In the genomic region with DNA sequence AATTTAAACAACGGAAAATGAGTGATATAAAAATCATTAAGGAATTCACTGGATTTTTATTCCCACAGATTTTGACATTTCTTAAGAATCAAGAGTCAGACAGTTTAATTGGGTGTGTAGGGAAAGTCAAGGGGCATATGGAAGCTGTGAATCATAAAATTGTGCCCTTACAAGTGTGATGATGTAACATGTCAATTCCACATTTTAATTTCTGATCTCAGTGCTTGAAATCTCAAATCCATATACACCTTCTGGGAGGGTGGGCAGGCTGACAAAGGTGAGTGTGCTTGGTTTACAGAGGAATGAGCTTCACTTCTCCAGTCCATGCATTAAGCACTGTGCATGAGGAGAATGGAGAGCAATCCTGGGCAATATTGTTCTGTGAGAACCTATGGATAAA, we compare ENCODE assay signal across 18 cellular contexts. TPM values are rescaled to one million over a fixed set of nuclear protein-coding genes. Genes with fewer than 3 reads are reported as not detected.
"Had no signal": no experiment of that assay in that cellular context is flagged by ENCODE, and none has a peak within 500 bp of the region (broad histone marks: within the 10 kb centered on the region; RNA-seq: fewer than 3 reads in every experiment).

No MANE protein-coding gene starts in this region.

- H3K36me3 Mint-ChIP-seq: neural progenitor cell had no signal

- H3K4me1 Mint-ChIP-seq: activated CD4-positive, alpha-beta T cell treated with anti-CD3 and anti-CD28 coated beads, Interleukin-2, amount 10 ng/mL, durations not matched to agents 7 days and 5 days had no signal

- H3K4me2 ChIP-seq: neural progenitor cell had no signal

- H3K27ac ChIP-seq: neural progenitor cell, upper lobe of right lung had no signal

- H3K27ac Mint-ChIP-seq: activated CD4-positive, alpha-beta T cell treated with anti-CD3 and anti-CD28 coated beads, Interleukin-2, amount 10 ng/mL, durations not matched to agents 7 days and 5 days; activated T-helper 2 cell treated with anti-CD3 and anti-CD28 coated beads, Interferon-gamma antibody, Interleukin-2, Interleukin-4, amounts not matched to agents 10 μg/mL and 5 μg/mL and 100 μg/mL, durations not matched to agents 14 hours and 24 hours and 36 hours; neural progenitor cell had no signal

- DNase-seq: activated CD4-positive, alpha-beta T cell treated with anti-CD3 and anti-CD28 coated beads, Interleukin-2, amount 10 ng/mL, durations not matched to agents 7 days and 5 days; activated CD4-positive, CD25-positive, alpha-beta regulatory T cell; activated naive CD4-positive, alpha-beta T cell treated with anti-CD3 and anti-CD28 coated beads, Interleukin-2, amount 50 U/mL, for 16 hours; cortex of kidney; effector CD8-positive, alpha-beta T cell; glutamatergic neuron; posterior cingulate gyrus; stimulated activated CD4-positive, alpha-beta T cell treated with anti-CD3 and anti-CD28 coated beads, Interleukin-12 subunit alpha, Interleukin-12 subunit beta, amount 100 ng/mL, for 4 hours; stimulated activated naive CD4-positive, alpha-beta T cell; upper lobe of right lung had no signal

- H3K27me3 ChIP-seq: neural progenitor cell, upper lobe of right lung had no signal

- H3K9me3 ChIP-seq: upper lobe of right lung had no signal

- H3K9ac ChIP-seq: neural progenitor cell had no signal

- H2AFZ ChIP-seq: neural progenitor cell had no signal

- H3K9me3 Mint-ChIP-seq: activated CD4-positive, alpha-beta T cell treated with anti-CD3 and anti-CD28 coated beads, Interleukin-2, amount 10 ng/mL, durations not matched to agents 7 days and 5 days; activated T-helper 2 cell treated with anti-CD3 and anti-CD28 coated beads, Interferon-gamma antibody, Interleukin-2, Interleukin-4, amounts not matched to agents 10 μg/mL and 5 μg/mL and 100 μg/mL, durations not matched to agents 14 hours and 24 hours and 36 hours; central memory CD8-positive, alpha-beta T cell; neural progenitor cell had no signal

- H3K4me3 Mint-ChIP-seq: activated CD4-positive, alpha-beta T cell treated with anti-CD3 and anti-CD28 coated beads, Interleukin-2, amount 10 ng/mL, durations not matched to agents 7 days and 5 days; central memory CD8-positive, alpha-beta T cell; neural progenitor cell had no signal

- H3K36me3 ChIP-seq: neural progenitor cell, upper lobe of right lung had no signal

- H3K4me3 ChIP-seq: neural progenitor cell, upper lobe of right lung had no signal

RNA-seq across cellular contexts. Expression of a gene that starts 1.0 kb away (rescaled TPM):
- total RNA-seq: activated CD4-positive, alpha-beta T cell treated with anti-CD3 and anti-CD28 coated beads, Interleukin-2, amount 10 ng/mL, durations not matched to agents 7 days and 5 days; activated CD8-positive, alpha-beta memory T cell treated with anti-CD3 and anti-CD28 coated beads for 36 hours; activated T-helper 2 cell treated with anti-CD3 and anti-CD28 coated beads, Interferon-gamma antibody, Interleukin-2, Interleukin-4, amounts not matched to agents 10 μg/mL and 5 μg/mL and 100 μg/mL, durations not matched to agents 14 hours and 24 hours and 36 hours; fibroblast of villous mesenchyme; left lobe of liver; right cardiac atrium; T-helper 2 cell treated with Interferon-gamma antibody and Interleukin-4, amounts not matched to agents 100 ng/mL and 5 ng/mL, for 36 hours had no signal
- polyA plus RNA-seq: right cardiac atrium had no signal

RNA-seq across cellular contexts. Expression of a gene that starts 20.5 kb away (rescaled TPM):
- total RNA-seq: activated CD4-positive, alpha-beta T cell treated with anti-CD3 and anti-CD28 coated beads, Interleukin-2, amount 10 ng/mL, durations not matched to agents 7 days and 5 days; activated CD8-positive, alpha-beta memory T cell treated with anti-CD3 and anti-CD28 coated beads for 36 hours; activated T-helper 2 cell treated with anti-CD3 and anti-CD28 coated beads, Interferon-gamma antibody, Interleukin-2, Interleukin-4, amounts not matched to agents 10 μg/mL and 5 μg/mL and 100 μg/mL, durations not matched to agents 14 hours and 24 hours and 36 hours; fibroblast of villous mesenchyme; left lobe of liver; right cardiac atrium; T-helper 2 cell treated with Interferon-gamma antibody and Interleukin-4, amounts not matched to agents 100 ng/mL and 5 ng/mL, for 36 hours; upper lobe of right lung had no signal
- polyA plus RNA-seq: right cardiac atrium had no signal

RNA-seq across cellular contexts. Expression of a gene that starts 26.1 kb away (rescaled TPM):
- total RNA-seq: activated CD4-positive, alpha-beta T cell treated with anti-CD3 and anti-CD28 coated beads, Interleukin-2, amount 10 ng/mL, durations not matched to agents 7 days and 5 days; activated CD8-positive, alpha-beta memory T cell treated with anti-CD3 and anti-CD28 coated beads for 36 hours; activated T-helper 2 cell treated with anti-CD3 and anti-CD28 coated beads, Interferon-gamma antibody, Interleukin-2, Interleukin-4, amounts not matched to agents 10 μg/mL and 5 μg/mL and 100 μg/mL, durations not matched to agents 14 hours and 24 hours and 36 hours; left lobe of liver; right cardiac atrium; T-helper 2 cell treated with Interferon-gamma antibody and Interleukin-4, amounts not matched to agents 100 ng/mL and 5 ng/mL, for 36 hours had no signal

RNA-seq across cellular contexts. Expression of a gene that starts 42.2 kb away (rescaled TPM):
- total RNA-seq: activated CD4-positive, alpha-beta T cell treated with anti-CD3 and anti-CD28 coated beads, Interleukin-2, amount 10 ng/mL, durations not matched to agents 7 days and 5 days; activated CD8-positive, alpha-beta memory T cell treated with anti-CD3 and anti-CD28 coated beads for 36 hours; activated T-helper 2 cell treated with anti-CD3 and anti-CD28 coated beads, Interferon-gamma antibody, Interleukin-2, Interleukin-4, amounts not matched to agents 10 μg/mL and 5 μg/mL and 100 μg/mL, durations not matched to agents 14 hours and 24 hours and 36 hours; fibroblast of villous mesenchyme; left lobe of liver; right cardiac atrium; T-helper 2 cell treated with Interferon-gamma antibody and Interleukin-4, amounts not matched to agents 100 ng/mL and 5 ng/mL, for 36 hours; upper lobe of right lung had no signal
- polyA plus RNA-seq: right cardiac atrium had no signal

RNA-seq across cellular contexts. Expression of a gene that starts 58.8 kb away (rescaled TPM):
- total RNA-seq: activated CD4-positive, alpha-beta T cell treated with anti-CD3 and anti-CD28 coated beads, Interleukin-2, amount 10 ng/mL, durations not matched to agents 7 days and 5 days; activated CD8-positive, alpha-beta memory T cell treated with anti-CD3 and anti-CD28 coated beads for 36 hours; activated T-helper 2 cell treated with anti-CD3 and anti-CD28 coated beads, Interferon-gamma antibody, Interleukin-2, Interleukin-4, amounts not matched to agents 10 μg/mL and 5 μg/mL and 100 μg/mL, durations not matched to agents 14 hours and 24 hours and 36 hours; fibroblast of villous mesenchyme; left lobe of liver; right cardiac atrium; T-helper 2 cell treated with Interferon-gamma antibody and Interleukin-4, amounts not matched to agents 100 ng/mL and 5 ng/mL, for 36 hours; upper lobe of right lung had no signal
- polyA plus RNA-seq: right cardiac atrium had no signal
